In the genomic region with DNA sequence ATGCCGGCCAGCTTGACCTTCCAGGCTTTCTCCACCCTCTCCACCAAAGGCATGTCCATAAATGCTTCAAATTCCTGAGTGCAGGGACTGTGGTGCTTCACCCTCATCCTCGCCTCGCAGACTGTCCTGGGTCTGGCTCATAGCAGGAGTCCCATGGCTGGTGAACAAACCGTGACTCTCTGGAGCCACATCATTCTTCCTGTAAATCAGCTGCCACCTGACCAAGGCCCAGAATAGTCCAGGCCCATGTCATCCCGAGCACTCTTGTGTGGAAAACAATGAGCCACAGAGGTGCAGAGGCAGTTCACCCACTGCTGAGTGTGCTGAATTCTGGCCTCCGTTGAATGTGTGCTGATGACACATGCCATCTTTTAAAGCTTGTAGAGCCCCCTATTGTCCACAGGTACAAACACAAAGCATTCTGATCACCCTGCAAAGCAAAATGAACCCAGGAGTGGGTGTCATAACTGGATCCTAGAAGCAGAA, we compare ENCODE assay signal across 10 cellular contexts.
DNase-seq lines count a peak whose midpoint lies in the region; ATAC-seq and TF ChIP-seq lines count a peak whose summit lies in the region.
"Had no signal": no experiment of that assay in that cellular context is flagged by ENCODE, and none has a peak within 500 bp of the region (broad histone marks: within the 10 kb centered on the region; RNA-seq: fewer than 3 reads in every experiment).

No MANE protein-coding gene starts in this region.

- H3K79me2 ChIP-seq in osteoblast (ENCODE audit: insufficient read depth, low read length), result no peaks in the 10 kb centered on the region

- H3K4me1 ChIP-seq in osteoblast (ENCODE audit: insufficient read depth, low read length), result peaks cover 28% of the 10 kb centered on the region

- no peak for TF ChIP-seq POLR2A in NB4 (IDR thresholded peaks at IDR 0.05; ENCODE audit: extremely low read depth, insufficient read length)

- peak; percentile 83 for DNase-seq in GM03348 (ENCODE audit: low spot score)
- DNase-seq in NB4 (ENCODE audit: low read depth), result peak; percentile 19
- DNase-seq in epithelial cell of esophagus (ENCODE audit: low read depth), result peak; percentile 60
- peak; percentile 93 for DNase-seq in osteoblast (ENCODE audit: insufficient read length, low spot score, missing footprints)
- DNase-seq in NCI-H510A treated with DMSO at 0.1 percent for 48 hours (lab: John Stamatoyannopoulos, UW), result no peak
- DNase-seq: activated T-cell treated with anti-CD3 and anti-CD28 coated beads, Interleukin-2, amount 50 U/mL, for 4 hours; naive B cell had no signal

- no peak for TF ChIP-seq CTCF in NB4 (IDR thresholded peaks at IDR 0.05; ENCODE audit: low read depth, low read length)
- TF ChIP-seq CTCF in epithelial cell of esophagus (IDR thresholded peaks at IDR 0.05; ENCODE audit: insufficient read depth, low read depth, low read length, missing control alignments), result no peak
- peak; percentile 46 for TF ChIP-seq CTCF in osteoblast (IDR thresholded peaks at IDR 0.05; ENCODE audit: extremely low read depth, low read depth, low read length)

- H3K9me3 ChIP-seq in osteoblast (ENCODE audit: low read depth, low read length), result no peaks in the 10 kb centered on the region

- no peak for ATAC-seq in GM21528 (IDR thresholded peaks at IDR 0.05; ENCODE audit: low FRiP score, unreplicated experiment)
- no peak for ATAC-seq in HG02623 (IDR thresholded peaks at IDR 0.05; ENCODE audit: unreplicated experiment)
- ATAC-seq in GM21825 (IDR thresholded peaks at IDR 0.05; ENCODE audit: unreplicated experiment), result no peak

- peak overlapping the region; percentile 87 for H3K27ac ChIP-seq in osteoblast (ENCODE audit: low read depth, low read length)

- H2AFZ ChIP-seq in osteoblast (ENCODE audit: low read length), result peak overlapping the region; percentile 85

- H3K27me3 ChIP-seq in osteoblast (ENCODE audit: insufficient read depth, low read length), result no peaks in the 10 kb centered on the region

- no peak overlapping the region for H3K4me3 ChIP-seq in NB4 (ENCODE audit: low read depth, low read length)
- no peak overlapping the region for H3K4me3 ChIP-seq in epithelial cell of esophagus (ENCODE audit: low read length)
- peak overlapping the region; percentile 38 for H3K4me3 ChIP-seq in osteoblast (ENCODE audit: insufficient read depth, low read length)

- H3K36me3 ChIP-seq in osteoblast (ENCODE audit: insufficient read depth, low read length), result no peaks in the 10 kb centered on the region

- H3K4me2 ChIP-seq in osteoblast (ENCODE audit: insufficient read depth, low read length), result peak overlapping the region; percentile 61

- no peaks in the 10 kb centered on the region for H4K20me1 ChIP-seq in osteoblast (ENCODE audit: insufficient read depth, low read length)
